19 cellular contexts compared by ENCODE assay signal in genomic region chr14:101969480-101969879, GRCh38. TPM values are rescaled to one million over a fixed set of nuclear protein-coding genes. Genes with fewer than 3 reads are reported as not detected.
DNase-seq lines count a peak whose midpoint lies in the region; ATAC-seq, FAIRE-seq and TF ChIP-seq lines count a peak whose summit lies in the region.
"Had no signal": no experiment of that assay in that cellular context is flagged by ENCODE, and none has a peak within 500 bp of the region (broad histone marks: within the 10 kb centered on the region; RNA-seq: fewer than 3 reads in every experiment).

No MANE protein-coding gene starts in this region.

- TF ChIP-seq CTCF in OCI-LY1 (IDR thresholded peaks at IDR 0.05; ENCODE audit: low read length) (no peak), choroid plexus epithelial cell (conservative IDR thresholded peaks at IDR 0.05; ENCODE audit: low read depth, low read length) (no peak)

- DNase-seq in activated CD8-positive, alpha-beta memory T cell treated with anti-CD3 and anti-CD28 coated beads, Interleukin-2, amount 50 U/mL, for 48 hours = peak; percentile 33
- no peak for DNase-seq in activated CD8-positive, alpha-beta memory T cell treated with anti-CD3 and anti-CD28 coated beads, Interleukin-2, amount 50 U/mL, for 4 hours
- DNase-seq in choroid plexus epithelial cell (ENCODE audit: low read depth) (no peak), iPS-NIHi11 (ENCODE audit: low spot score) (no peak), small intestine (no peak), T-helper 9 cell (no peak)
- DNase-seq: aorta; Calu3; hypothalamus; left cardiac atrium; NCI-H1930; NCI-H748 treated with DMSO at 0.1 percent for 48 hours; psoas muscle; stimulated activated CD4-positive, alpha-beta T cell treated with anti-CD3 and anti-CD28 coated beads, Interleukin-12 subunit alpha, Interleukin-12 subunit beta, amount 100 ng/mL, for 4 hours had no signal

- H3K27ac Mint-ChIP-seq in stimulated activated memory B cell treated with anti-CD40 and anti-IgM and Interleukin-4, amounts not matched to agents 10 μg/mL and 1 μg/mL and 100 μg/mL, for 72 hours = peak overlapping the region; percentile 66
- H3K27ac Mint-ChIP-seq: T-helper 2 cell treated with Interferon-gamma antibody and Interleukin-4, amounts not matched to agents 5 μg/mL and 100 μg/mL, for 36 hours had no signal

- H3K36me3 Mint-ChIP-seq in stimulated activated memory B cell treated with anti-CD40 and anti-IgM and Interleukin-4, amounts not matched to agents 10 μg/mL and 1 μg/mL and 100 μg/mL, for 72 hours = peaks cover 10% of the 10 kb centered on the region

- H3K4me3 ChIP-seq in OCI-LY1 (ENCODE audit: low read depth, low read length, poor library complexity, severe bottlenecking) = peak overlapping the region; percentile 43
- peak overlapping the region; percentile 8 for H3K4me3 ChIP-seq in choroid plexus epithelial cell (ENCODE audit: low read depth, low read length)
- no peak overlapping the region for H3K4me3 ChIP-seq in small intestine (ENCODE audit: low read depth in 1 of 2, low read length in 2 of 2)
- H3K4me3 ChIP-seq: psoas muscle, suprapubic skin had no signal

- H3K4me1 Mint-ChIP-seq in stimulated activated memory B cell treated with anti-CD40 and anti-IgM and Interleukin-4, amounts not matched to agents 10 μg/mL and 1 μg/mL and 100 μg/mL, for 72 hours = peaks cover 34% of the 10 kb centered on the region

- no peak overlapping the region for H3K4me3 Mint-ChIP-seq in stimulated activated memory B cell treated with anti-CD40 and anti-IgM and Interleukin-4, amounts not matched to agents 10 μg/mL and 1 μg/mL and 100 μg/mL, for 72 hours
- H3K4me3 Mint-ChIP-seq: T-helper 2 cell treated with Interferon-gamma antibody and Interleukin-4, amounts not matched to agents 5 μg/mL and 100 μg/mL, for 36 hours had no signal

- WGBS in small intestine, 3 donors = 82 to 89% (median 89%) methylated on average over 9 of the region's 9 CpGs

- H3K36me3 ChIP-seq in OCI-LY1 (ENCODE audit: insufficient read depth, low read length) (0 out of 2 replicates have a peak, but pooled peaks cover 4% of the 10 kb centered on the region), small intestine (ENCODE audit: control insufficient read depth in 2 of 2, insufficient read depth in 2 of 2, low read length in 2 of 2) (peaks cover 0 to 2% of the 10 kb centered on the region in 2 donors)
- H3K36me3 ChIP-seq: suprapubic skin had no signal

- no peak overlapping the region for H2AFZ ChIP-seq in OCI-LY1 (ENCODE audit: low read length)

- no peaks in the 10 kb centered on the region for H3K27me3 Mint-ChIP-seq in stimulated activated memory B cell treated with anti-CD40 and anti-IgM and Interleukin-4, amounts not matched to agents 10 μg/mL and 1 μg/mL and 100 μg/mL, for 72 hours

- H3K4me2 ChIP-seq in OCI-LY1 (ENCODE audit: low read length) = peak overlapping the region; percentile 61

- peaks cover 78% of the 10 kb centered on the region for H3K79me2 ChIP-seq in OCI-LY1 (ENCODE audit: insufficient read depth, low read length)

- H3K4me1 ChIP-seq in OCI-LY1 (ENCODE audit: insufficient read depth, low read length, severe bottlenecking) (peaks cover 59% of the 10 kb centered on the region), small intestine (ENCODE audit: control insufficient read depth in 2 of 2, insufficient read depth in 1 of 2, low read depth in 1 of 2, low read length in 1 of 2) (peaks cover 2 to 5% of the 10 kb centered on the region in 2 donors)

- H3K27me3 ChIP-seq in OCI-LY1 (ENCODE audit: insufficient read depth, low read length) = no peaks in the 10 kb centered on the region
- H3K27me3 ChIP-seq in small intestine (ENCODE audit: control insufficient read depth in 2 of 2, insufficient read depth in 2 of 2, low read length in 2 of 2) = no peaks in the 10 kb centered on the region
- H3K27me3 ChIP-seq: suprapubic skin had no signal

- no peaks in the 10 kb centered on the region for H4K20me1 ChIP-seq in OCI-LY1 (ENCODE audit: insufficient read depth, low read length)

- no peaks in the 10 kb centered on the region; the same call in 1 of the 2 replicates for H3F3A ChIP-seq in OCI-LY1 (ENCODE audit: insufficient read depth, low read length)

- H3K9me2 ChIP-seq in OCI-LY1 (ENCODE audit: low read depth, low read length) = no peaks in the 10 kb centered on the region

- H3K9ac ChIP-seq in OCI-LY1 (ENCODE audit: low read length) = peak overlapping the region; percentile 53; the same call in 1 of the 2 replicates

- FAIRE-seq in small intestine (lab: Jason Lieb, UNC) = no peak

- peak overlapping the region; percentile 94 for H3K27ac ChIP-seq in OCI-LY1 (ENCODE audit: low read depth, low read length, poor library complexity, severe bottlenecking)
- no peak overlapping the region for H3K27ac ChIP-seq in small intestine (ENCODE audit: low read depth in 1 of 2, low read length in 1 of 2)
- H3K27ac ChIP-seq: psoas muscle, suprapubic skin had no signal

- H3K9me3 ChIP-seq in OCI-LY1 (ENCODE audit: low read length) (no peaks in the 10 kb centered on the region), small intestine (ENCODE audit: control insufficient read depth, low read depth) (no peaks in the 10 kb centered on the region)
- H3K9me3 ChIP-seq: psoas muscle, suprapubic skin had no signal

- ATAC-seq in stimulated activated memory B cell treated with anti-CD40 and anti-IgM and Interleukin-4, amounts not matched to agents 10 μg/mL and 1 μg/mL and 100 μg/mL, for 72 hours = no peak
- ATAC-seq: left cardiac atrium, psoas muscle, Right ventricle myocardium inferior had no signal

- H3K9me3 Mint-ChIP-seq in stimulated activated memory B cell treated with anti-CD40 and anti-IgM and Interleukin-4, amounts not matched to agents 10 μg/mL and 1 μg/mL and 100 μg/mL, for 72 hours = no peaks in the 10 kb centered on the region
- H3K9me3 Mint-ChIP-seq: T-helper 2 cell treated with Interferon-gamma antibody and Interleukin-4, amounts not matched to agents 5 μg/mL and 100 μg/mL, for 36 hours had no signal

RNA-seq across cellular contexts. Expression of gene DYNC1H1, which starts 5.1 kb away (rescaled TPM):
- 100 to 1,000 TPM in 1 of 3 donors, 10 to 100 TPM in 2; 74.3 to 135 (median 96.2) TPM for polyA plus RNA-seq in small intestine

Comparison
In these comparisons a context has a peak if more than half of its experiments do, and no peak if none do; other contexts are left out.
1. H3K4me3 ChIP-seq: peak in OCI-LY1 (single experiment) and choroid plexus epithelial cell (single experiment); none in small intestine (0 of 2).